ENCODE assay signal across 20 cellular contexts in genomic region chr11:131918663-131919062, GRCh38.
"Had no signal": no experiment of that assay in that cellular context is flagged by ENCODE, and none has a peak within 500 bp of the region (broad histone marks: within the 10 kb centered on the region; RNA-seq: fewer than 3 reads in every experiment).

No MANE protein-coding gene starts in this region.

- H3K4me3 Mint-ChIP-seq: T-cell had no signal

- H3K36me3 Mint-ChIP-seq: T-cell had no signal

- H3K36me3 ChIP-seq: MG63 had no signal

- H3K4me2 ChIP-seq: SK-N-SH had no signal

- H3K27ac Mint-ChIP-seq: T-cell had no signal

- DNase-seq: Karpas-422, KG1, MG63, NCI-H1092, NCI-H1436, NCI-H187, NCI-H2029, NCI-H2081 treated with DMSO at 0.1 percent for 48 hours, NCI-H2171, NCI-H226, NCI-H446, NCI-H510A, NCI-H524 treated with DMSO at 0.1 percent for 48 hours, NCI-H69, NCI-H774, SHP77, SK-N-SH, SW 1271, T-cell had no signal

- H3K4me1 Mint-ChIP-seq: T-cell had no signal

- H3K9ac ChIP-seq: SK-N-SH had no signal

- ATAC-seq: T-cell had no signal

- H3K27me3 ChIP-seq: MG63 had no signal

- H3K4me3 ChIP-seq: MG63 had no signal

- H3K9me2 ChIP-seq: SK-N-SH had no signal

- H3K27ac ChIP-seq: RWPE1 had no signal
